Comparison of ENCODE assay signal across 40 cellular contexts in the genomic region with DNA sequence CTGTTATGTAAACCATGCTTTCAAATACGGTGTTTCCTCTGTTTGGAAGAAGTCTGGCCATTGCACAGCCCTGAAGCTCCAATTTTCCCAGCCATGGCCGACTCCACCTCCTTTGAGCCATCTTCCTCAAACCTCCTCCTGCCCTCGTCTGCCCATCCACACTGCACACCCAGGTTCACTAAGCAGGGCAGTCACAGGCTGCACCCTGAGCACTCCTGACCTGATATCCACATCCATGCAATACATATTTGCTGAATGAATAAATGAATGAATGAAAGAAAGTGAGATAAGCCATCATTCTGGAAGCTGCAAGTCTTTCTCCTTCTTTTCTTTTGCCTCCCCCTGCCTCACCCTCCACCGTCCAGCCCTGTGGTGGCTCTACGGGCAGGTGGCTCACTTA. TPM values are rescaled to one million over a fixed set of nuclear protein-coding genes. Genes with fewer than 3 reads are reported as not detected.
"Had no signal": no experiment of that assay in that cellular context is flagged by ENCODE, and none has a peak within 500 bp of the region (broad histone marks: within the 10 kb centered on the region; RNA-seq: fewer than 3 reads in every experiment).

No MANE protein-coding gene starts in this region.

- H3K4me3 Mint-ChIP-seq: activated B cell treated with CpG ODN at 0.5 μM for 24 hours; activated CD4-positive, alpha-beta memory T cell treated with anti-CD3 and anti-CD28 coated beads for 36 hours; activated CD4-positive, alpha-beta T cell treated with anti-CD3 and anti-CD28 coated beads, Interleukin-2, amount 10 ng/mL, durations not matched to agents 24 days and 14 days; activated CD8-positive, alpha-beta T cell treated with anti-CD3 and anti-CD28 coated beads for 36 hours; activated naive CD4-positive, alpha-beta T cell treated with anti-CD3 and anti-CD28 coated beads for 36 hours; activated naive CD4-positive, alpha-beta T cell treated with anti-CD3 and anti-CD28 coated beads, Interleukin-2, amount 50 U/mL, for 24 hours; activated naive CD8-positive, alpha-beta T cell; activated naive CD8-positive, alpha-beta T cell treated with anti-CD3 and anti-CD28 coated beads, Interleukin-2, amount 10 ng/mL, durations not matched to agents 7 days and 5 days; activated naive CD8-positive, alpha-beta T cell treated with anti-CD3 and anti-CD28 coated beads, Interleukin-2, amount 50 U/mL, for 24 hours; activated T-cell treated with anti-CD3 and anti-CD28 coated beads, Interleukin-2, amount 50 U/mL, for 4 hours; activated T-cell treated with anti-CD3 and anti-CD28 coated beads, Interleukin-2, amount 50 U/mL, for 72 hours; activated T-helper 1 cell treated with anti-CD3 and anti-CD28 coated beads, Interleukin-12 subunit alpha, Interleukin-12 subunit beta, Interleukin-2, Interleukin-4 antibody, amounts not matched to agents 30 ng/mL and 10 ng/mL and 1 ng/mL, durations not matched to agents 14 hours and 24 hours and 36 hours; activated T-helper 17 cell treated with anti-CD3 and anti-CD28 coated beads, Interleukin-2, amount 50 U/mL, for 72 hours; brain; central memory CD8-positive, alpha-beta T cell; T-helper 2 cell treated with Interferon-gamma antibody and Interleukin-4, amounts not matched to agents 5 μg/mL and 100 μg/mL, for 36 hours had no signal

- H3K36me3 ChIP-seq: ascending aorta, cardiac muscle cell had no signal

- H3K27ac ChIP-seq: ascending aorta, cardiac muscle cell, VCaP had no signal

- H3K9me3 Mint-ChIP-seq: activated naive CD4-positive, alpha-beta T cell treated with anti-CD3 and anti-CD28 coated beads, Interleukin-2, amount 50 U/mL, for 24 hours had no signal

- H3K4me3 ChIP-seq: ascending aorta, cardiac muscle cell had no signal

- H3K4me1 Mint-ChIP-seq: activated B cell treated with CpG ODN at 0.5 μM for 24 hours; activated CD4-positive, alpha-beta T cell treated with anti-CD3 and anti-CD28 coated beads, Interleukin-2, amount 10 ng/mL, durations not matched to agents 24 days and 14 days; activated naive CD4-positive, alpha-beta T cell treated with anti-CD3 and anti-CD28 coated beads, Interleukin-2, amount 50 U/mL, for 24 hours; activated naive CD8-positive, alpha-beta T cell treated with anti-CD3 and anti-CD28 coated beads, Interleukin-2, amount 10 ng/mL, durations not matched to agents 7 days and 5 days; activated naive CD8-positive, alpha-beta T cell treated with anti-CD3 and anti-CD28 coated beads, Interleukin-2, amount 50 U/mL, for 24 hours; activated T-helper 17 cell treated with anti-CD3 and anti-CD28 coated beads, Interleukin-2, amount 50 U/mL, for 72 hours; brain; central memory CD8-positive, alpha-beta T cell had no signal

- H3K27ac Mint-ChIP-seq: activated B cell treated with CpG ODN at 0.5 μM for 24 hours; activated CD4-positive, alpha-beta memory T cell treated with anti-CD3 and anti-CD28 coated beads for 36 hours; activated CD4-positive, alpha-beta T cell treated with anti-CD3 and anti-CD28 coated beads, Interleukin-2, amount 10 ng/mL, durations not matched to agents 24 days and 14 days; activated CD8-positive, alpha-beta T cell treated with anti-CD3 and anti-CD28 coated beads for 36 hours; activated naive CD4-positive, alpha-beta T cell treated with anti-CD3 and anti-CD28 coated beads for 36 hours; activated naive CD4-positive, alpha-beta T cell treated with anti-CD3 and anti-CD28 coated beads, Interleukin-2, amount 50 U/mL, for 24 hours; activated naive CD8-positive, alpha-beta T cell; activated naive CD8-positive, alpha-beta T cell treated with anti-CD3 and anti-CD28 coated beads, Interleukin-2, amount 10 ng/mL, durations not matched to agents 7 days and 5 days; activated naive CD8-positive, alpha-beta T cell treated with anti-CD3 and anti-CD28 coated beads, Interleukin-2, amount 50 U/mL, for 24 hours; activated T-cell treated with anti-CD3 and anti-CD28 coated beads, Interleukin-2, amount 50 U/mL, for 72 hours; activated T-helper 1 cell treated with anti-CD3 and anti-CD28 coated beads, Interleukin-12 subunit alpha, Interleukin-12 subunit beta, Interleukin-2, Interleukin-4 antibody, amounts not matched to agents 30 ng/mL and 10 ng/mL and 1 ng/mL, durations not matched to agents 14 hours and 24 hours and 36 hours; activated T-helper 17 cell treated with anti-CD3 and anti-CD28 coated beads, Interleukin-2, amount 50 U/mL, for 72 hours; brain; T-helper 2 cell treated with Interferon-gamma antibody and Interleukin-4, amounts not matched to agents 5 μg/mL and 100 μg/mL, for 36 hours had no signal

- H3K36me3 Mint-ChIP-seq: activated CD4-positive, alpha-beta memory T cell treated with anti-CD3 and anti-CD28 coated beads for 36 hours; activated naive CD8-positive, alpha-beta T cell treated with anti-CD3 and anti-CD28 coated beads, Interleukin-2, amount 10 ng/mL, durations not matched to agents 7 days and 5 days; brain had no signal

- FAIRE-seq: bronchial epithelial cell, TTC549 had no signal

- H3K27me3 ChIP-seq: ascending aorta, cardiac muscle cell had no signal

- H3K4me1 ChIP-seq: ascending aorta had no signal

- DNase-seq: activated B cell treated with CpG ODN at 0.5 μM for 24 hours; activated CD4-positive, alpha-beta memory T cell treated with anti-CD3 and anti-CD28 coated beads for 36 hours; activated CD4-positive, alpha-beta T cell treated with anti-CD3 and anti-CD28 coated beads for 4 hours; activated CD4-positive, alpha-beta T cell treated with anti-CD3 and anti-CD28 coated beads, Interleukin-2, amount 10 ng/mL, durations not matched to agents 24 days and 14 days; activated CD4-positive, alpha-beta T cell treated with anti-CD3 and anti-CD28 coated beads, Interleukin-2, amount 50 U/mL, for 1 hour; activated CD4-positive, alpha-beta T cell treated with anti-CD3 and anti-CD28 coated beads, Interleukin-2, amount 50 U/mL, for 4 hours; activated CD4-positive, CD25-positive, alpha-beta regulatory T cell treated with anti-CD3 and anti-CD28 coated beads, Interleukin-2, amount 50 U/mL, for 72 hours; activated CD8-positive, alpha-beta memory T cell treated with anti-CD3 and anti-CD28 coated beads, Interleukin-2, amount 50 U/mL, for 4 hours; activated CD8-positive, alpha-beta T cell treated with anti-CD3 and anti-CD28 coated beads for 36 hours; activated effector memory CD4-positive, alpha-beta T cell treated with anti-CD3 and anti-CD28 coated beads, Interleukin-2, amount 50 U/mL, for 16 hours; activated gamma-delta T cell treated with Interleukin-2 at 50 U/mL for 16 hours; activated naive CD4-positive, alpha-beta T cell; activated naive CD4-positive, alpha-beta T cell treated with anti-CD3 and anti-CD28 coated beads for 36 hours; activated naive CD8-positive, alpha-beta T cell treated with anti-CD3 and anti-CD28 coated beads, Interleukin-2, amount 10 ng/mL, durations not matched to agents 7 days and 5 days; activated naive CD8-positive, alpha-beta T cell treated with anti-CD3 and anti-CD28 coated beads, Interleukin-2, amount 50 U/mL, for 24 hours; activated T-cell treated with anti-CD3 and anti-CD28 coated beads for 4 hours; activated T-cell treated with anti-CD3 and anti-CD28 coated beads, Interleukin-2, amount 50 U/mL, for 1 hour; activated T-cell treated with anti-CD3 and anti-CD28 coated beads, Interleukin-2, amount 50 U/mL, for 4 hours; activated T-cell treated with anti-CD3 and anti-CD28 coated beads, Interleukin-2, amount 50 U/mL, for 72 hours; amygdala; anterior cingulate cortex; caudate nucleus; cerebellar nuclear complex; T-helper 2 cell; T-helper 9 cell had no signal

- ATAC-seq: activated CD8-positive, alpha-beta T cell treated with anti-CD3 and anti-CD28 coated beads for 36 hours; activated naive CD8-positive, alpha-beta T cell treated with anti-CD3 and anti-CD28 coated beads, Interleukin-2, amount 50 U/mL, for 24 hours; activated T-cell treated with anti-CD3 and anti-CD28 coated beads, Interleukin-2, amount 50 U/mL, for 4 hours; activated T-cell treated with anti-CD3 and anti-CD28 coated beads, Interleukin-2, amount 50 U/mL, for 72 hours; activated T-helper 17 cell treated with anti-CD3 and anti-CD28 coated beads, Interleukin-2, amount 50 U/mL, for 72 hours had no signal

RNA-seq across cellular contexts. Expression of gene XG, which starts 22.2 kb away (rescaled TPM):
- total RNA-seq: activated B cell treated with CpG ODN at 0.5 μM for 24 hours; activated CD4-positive, alpha-beta memory T cell treated with anti-CD3 and anti-CD28 coated beads for 36 hours; activated CD4-positive, alpha-beta T cell treated with anti-CD3 and anti-CD28 coated beads, Interleukin-2, amount 10 ng/mL, durations not matched to agents 24 days and 14 days; activated CD8-positive, alpha-beta memory T cell treated with anti-CD3 and anti-CD28 coated beads for 36 hours; activated CD8-positive, alpha-beta T cell treated with anti-CD3 and anti-CD28 coated beads for 36 hours; activated naive CD4-positive, alpha-beta T cell treated with anti-CD3 and anti-CD28 coated beads for 36 hours; activated T-cell treated with anti-CD3 and anti-CD28 coated beads, Interleukin-2, amount 50 U/mL, for 4 hours; activated T-cell treated with anti-CD3 and anti-CD28 coated beads, Interleukin-2, amount 50 U/mL, for 72 hours; cardiac muscle cell; chondrocyte had no signal
- polyA plus RNA-seq: cardiac muscle cell had no signal

RNA-seq across cellular contexts. Expression of gene GYG2, which starts 54.7 kb away (rescaled TPM):
- total RNA-seq: activated B cell treated with CpG ODN at 0.5 μM for 24 hours; activated CD4-positive, alpha-beta memory T cell treated with anti-CD3 and anti-CD28 coated beads for 36 hours; activated CD4-positive, alpha-beta T cell treated with anti-CD3 and anti-CD28 coated beads, Interleukin-2, amount 10 ng/mL, durations not matched to agents 24 days and 14 days; activated CD8-positive, alpha-beta memory T cell treated with anti-CD3 and anti-CD28 coated beads for 36 hours; activated CD8-positive, alpha-beta T cell treated with anti-CD3 and anti-CD28 coated beads for 36 hours; activated naive CD4-positive, alpha-beta T cell treated with anti-CD3 and anti-CD28 coated beads for 36 hours; activated naive CD8-positive, alpha-beta T cell treated with anti-CD3 and anti-CD28 coated beads, Interleukin-2, amount 10 ng/mL, durations not matched to agents 7 days and 5 days; activated T-cell treated with anti-CD3 and anti-CD28 coated beads, Interleukin-2, amount 50 U/mL, for 4 hours; activated T-cell treated with anti-CD3 and anti-CD28 coated beads, Interleukin-2, amount 50 U/mL, for 72 hours; activated T-helper 1 cell treated with anti-CD3 and anti-CD28 coated beads, Interleukin-12 subunit alpha, Interleukin-12 subunit beta, Interleukin-2, Interleukin-4 antibody, amounts not matched to agents 30 ng/mL and 10 ng/mL and 1 ng/mL, durations not matched to agents 14 hours and 24 hours and 36 hours; activated T-helper 17 cell treated with anti-CD3 and anti-CD28 coated beads, Interleukin-2, amount 50 U/mL, for 72 hours; T-helper 1 cell treated with Interleukin-12 subunit alpha and Interleukin-12 subunit beta and Interleukin-4 antibody, amounts not matched to agents 30 ng/mL and 1 ng/mL, for 36 hours had no signal
